8 cellular contexts compared by ENCODE assay signal in genomic region chr3:71226565-71227281, GRCh38.
DNase-seq lines count a peak whose midpoint lies in the region; ATAC-seq and TF ChIP-seq lines count a peak whose summit lies in the region.
"Had no signal": no experiment of that assay in that cellular context is flagged by ENCODE, and none has a peak within 500 bp of the region (broad histone marks: within the 10 kb centered on the region; RNA-seq: fewer than 3 reads in every experiment).

No MANE protein-coding gene starts in this region.

- H3K4me3 ChIP-seq in cardiac muscle cell: no peak overlapping the region

- H3K36me3 ChIP-seq in cardiac muscle cell: no peaks in the 10 kb centered on the region
- H3K36me3 ChIP-seq: adrenal gland had no signal

- no peaks in the 10 kb centered on the region for H3K27me3 ChIP-seq in cardiac muscle cell
- H3K27me3 ChIP-seq: adrenal gland had no signal

- TF ChIP-seq CTCF in cardiac muscle cell (IDR thresholded peaks at IDR 0.05; ENCODE audit: low read depth, low read length): no peak

- peaks cover 31% of the 10 kb centered on the region for H3K4me1 ChIP-seq in cardiac muscle cell (ENCODE audit: low read depth)

- no peaks in the 10 kb centered on the region for H3K9me3 ChIP-seq in cardiac muscle cell (ENCODE audit: low read depth)
- H3K9me3 ChIP-seq: adrenal gland had no signal

- peak; percentile 89 for ATAC-seq in GM19395 (IDR thresholded peaks at IDR 0.05; ENCODE audit: unreplicated experiment)
- ATAC-seq in HG03432 (IDR thresholded peaks at IDR 0.05; ENCODE audit: unreplicated experiment): peak; percentile 87

- H3K27ac ChIP-seq in cardiac muscle cell: peak overlapping the region; percentile 64
- H3K27ac ChIP-seq: adrenal gland had no signal

- peak; percentile 87 for DNase-seq in activated CD8-positive, alpha-beta memory T cell treated with anti-CD3 and anti-CD28 coated beads, Interleukin-2, amount 50 U/mL, for 4 hours
- DNase-seq in cardiac muscle cell (ENCODE audit: low read depth in 1 of 2, low spot score in 1 of 2) (peak in 1 of 2 donors; percentile 56), NCI-H446 treated with DMSO at 0.1 percent for 48 hours (lab: John Stamatoyannopoulos, UW) (no peak), NOMO-1 (lab: John Stamatoyannopoulos, UW; ENCODE audit: unreplicated experiment in 2 of 2) (no peak)
- peak; percentile 84 for DNase-seq in stimulated activated CD4-positive, alpha-beta T cell treated with anti-CD3 and anti-CD28 coated beads, Interleukin-4, amount 100 ng/mL, for 1 hour

Comparison
In these comparisons a context has a peak if more than half of its experiments do, and no peak if none do; other contexts are left out.
1. DNase-seq: peak in activated CD8-positive, alpha-beta memory T cell treated with anti-CD3 and anti-CD28 coated beads, Interleukin-2, amount 50 U/mL, for 4 hours (single experiment) and stimulated activated CD4-positive, alpha-beta T cell treated with anti-CD3 and anti-CD28 coated beads, Interleukin-4, amount 100 ng/mL, for 1 hour (single experiment); none in NCI-H446 treated with DMSO at 0.1 percent for 48 hours (single experiment) and NOMO-1 (0 of 2).